ENCODE assay signal across 1 cellular context in the genomic region with DNA sequence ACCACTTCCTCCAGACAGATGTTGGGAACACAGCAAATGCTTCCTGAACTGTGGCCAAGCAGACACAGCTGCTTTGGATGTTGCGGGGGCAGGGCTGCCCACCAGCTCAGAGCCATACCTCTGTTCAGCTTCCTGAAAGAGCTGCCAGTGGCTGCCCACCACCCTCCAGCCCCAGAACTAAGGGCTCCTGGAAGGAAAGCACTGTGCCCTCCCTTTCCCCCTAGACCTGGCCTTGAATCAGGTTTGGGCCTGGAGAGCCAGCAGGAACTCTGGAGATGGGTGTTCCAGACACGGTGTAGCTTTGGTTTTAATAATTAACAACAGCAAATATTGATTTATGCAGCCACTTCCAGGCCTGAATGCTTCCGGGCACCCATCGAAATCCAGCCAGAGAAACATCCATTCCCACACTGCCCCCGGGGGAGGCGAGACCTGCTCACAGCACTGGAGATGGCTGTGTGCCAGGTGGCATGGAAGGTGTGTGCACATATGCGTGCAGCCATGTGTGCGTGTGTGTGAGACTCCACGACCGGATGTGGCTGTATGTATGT.
TF ChIP-seq lines count a peak whose summit lies in the region.

No MANE protein-coding gene starts in this region.

TF ChIP-seq in GM23338, 12 proteins besides CTCF, POLR2A, EP300 and RAD21 (continued from another document):
- TF ChIP-seq EZH2 (IDR thresholded peaks at IDR 0.05; ENCODE audit: low read depth, unreplicated experiment) (no peak), ZNF331 (CRISPR knock-in tag; IDR thresholded peaks at IDR 0.05; ENCODE audit: low read depth) (no peak), EZH2phosphoT487 (IDR thresholded peaks at IDR 0.05; ENCODE audit: unreplicated experiment) (no peak)
